In genomic region chr17:29111816-29112499, GRCh38 we compare ENCODE assay signal across 8 cellular contexts.
A peak's percentile ranks its signal among the peaks of the same experiment; 100 is the strongest.
DNase-seq lines count a peak whose midpoint lies in the region; ATAC-seq and TF ChIP-seq lines count a peak whose summit lies in the region.

No MANE protein-coding gene starts in this region.

- peaks cover 35% of the 10 kb centered on the region for H3K36me3 Mint-ChIP-seq in T-cell

- no peak overlapping the region for H3K4me2 ChIP-seq in smooth muscle cell

- H3K27ac Mint-ChIP-seq in T-cell: no peak overlapping the region

- H3K9me3 Mint-ChIP-seq in T-cell: no peaks in the 10 kb centered on the region

- POLR2A ChIA-PET in T-cell (lab: Charles Lee): no interaction called here

- peaks cover 2 to 5% (median 2%) of the 10 kb centered on the region in 3 donors for H3K4me1 Mint-ChIP-seq in T-cell

- peak; percentile 85 to 94 for TF ChIP-seq CTCF in right atrium auricular region (IDR thresholded peaks at IDR 0.05)
- peak; percentile 85 for TF ChIP-seq CTCF in smooth muscle cell (IDR thresholded peaks at IDR 0.05; ENCODE audit: borderline replicate concordance, insufficient read depth, poor library complexity, severe bottlenecking)

- CTCF ChIA-PET in T-cell (lab: Charles Lee): interaction anchor here (0.8 to 2.4 kb wide), 4 partner anchors 144 to 147 kb away, joined by 3 to 14 read pairs (median 8); no protein-coding TSS in a partner anchor

- H3F3A ChIP-seq in smooth muscle cell (ENCODE audit: low read depth): no peaks in the 10 kb centered on the region

- H3K27me3 ChIP-seq in right atrium auricular region (no peaks in the 10 kb centered on the region), smooth muscle cell (ENCODE audit: low read depth) (no peaks in the 10 kb centered on the region)

- H3K4me3 ChIP-seq in right atrium auricular region (no peak overlapping the region), smooth muscle cell (no peak overlapping the region)

- peak; percentile 68 to 77 (median 70) for ATAC-seq in T-cell (replicated peaks in 1 of 4)
- ATAC-seq in GM18511 (IDR thresholded peaks at IDR 0.05; ENCODE audit: unreplicated experiment): no peak
- ATAC-seq in GM19035 (IDR thresholded peaks at IDR 0.05; ENCODE audit: unreplicated experiment): no peak

- H3K79me2 ChIP-seq in smooth muscle cell (ENCODE audit: low read depth): no peaks in the 10 kb centered on the region

- H3K27me3 Mint-ChIP-seq in T-cell: no peaks in the 10 kb centered on the region

- H3K9me3 ChIP-seq in right atrium auricular region: no peaks in the 10 kb centered on the region
- no peaks in the 10 kb centered on the region for H3K9me3 ChIP-seq in smooth muscle cell (replicated peaks; ENCODE audit: low read depth)

- WGBS in smooth muscle cell (ENCODE audit: low lambda C conversion rate): 45% methylated on average over 20 of the region's 20 CpGs

- no peak overlapping the region for H3K4me3 Mint-ChIP-seq in T-cell

- H3K27ac ChIP-seq in right atrium auricular region (peak overlapping the region in 1 of 2 donors; percentile 43), smooth muscle cell (ENCODE audit: low read depth) (no peak overlapping the region)

- no peak overlapping the region for H3K9ac ChIP-seq in smooth muscle cell (ENCODE audit: low read depth)

- H3K4me1 ChIP-seq in right atrium auricular region (peaks cover 0 to 38% of the 10 kb centered on the region in 2 donors), smooth muscle cell (ENCODE audit: low read depth) (no peaks in the 10 kb centered on the region)

- no peak overlapping the region for H2AFZ ChIP-seq in smooth muscle cell (ENCODE audit: low read depth)

- peaks cover 18% of the 10 kb centered on the region for H4K20me1 ChIP-seq in smooth muscle cell (ENCODE audit: low read depth)

- DNase-seq in EL (peak; percentile 65), MV-4-11 (lab: John Stamatoyannopoulos, UW) (peak; percentile 55), T-cell (peak; percentile 15 to 67 (median 54)), amniotic epithelial cell (ENCODE audit: low read depth) (peak; percentile 41), right atrium auricular region (ENCODE audit: low spot score) (peak; percentile 80), smooth muscle cell (lab: John Stamatoyannopoulos, UW; ENCODE audit: unreplicated experiment) (peak; percentile 26)

- H3K36me3 ChIP-seq in right atrium auricular region (peaks cover 72% of the 10 kb centered on the region), smooth muscle cell (ENCODE audit: low read depth) (no peaks in the 10 kb centered on the region)

Comparison
In these comparisons a context has a peak if more than half of its experiments do, and no peak if none do; other contexts are left out.
1. DNase-seq: peak in every context shown above with its lines; median percentile 80 in right atrium auricular region; 65 in EL; 55 in MV-4-11; 54 in T-cell; 41 in amniotic epithelial cell; 26 in smooth muscle cell.
2. ATAC-seq: peak in T-cell (4 of 4); none in GM18511 (single experiment) and GM19035 (single experiment).